ENCODE assay signal across 16 cellular contexts in the genomic region with DNA sequence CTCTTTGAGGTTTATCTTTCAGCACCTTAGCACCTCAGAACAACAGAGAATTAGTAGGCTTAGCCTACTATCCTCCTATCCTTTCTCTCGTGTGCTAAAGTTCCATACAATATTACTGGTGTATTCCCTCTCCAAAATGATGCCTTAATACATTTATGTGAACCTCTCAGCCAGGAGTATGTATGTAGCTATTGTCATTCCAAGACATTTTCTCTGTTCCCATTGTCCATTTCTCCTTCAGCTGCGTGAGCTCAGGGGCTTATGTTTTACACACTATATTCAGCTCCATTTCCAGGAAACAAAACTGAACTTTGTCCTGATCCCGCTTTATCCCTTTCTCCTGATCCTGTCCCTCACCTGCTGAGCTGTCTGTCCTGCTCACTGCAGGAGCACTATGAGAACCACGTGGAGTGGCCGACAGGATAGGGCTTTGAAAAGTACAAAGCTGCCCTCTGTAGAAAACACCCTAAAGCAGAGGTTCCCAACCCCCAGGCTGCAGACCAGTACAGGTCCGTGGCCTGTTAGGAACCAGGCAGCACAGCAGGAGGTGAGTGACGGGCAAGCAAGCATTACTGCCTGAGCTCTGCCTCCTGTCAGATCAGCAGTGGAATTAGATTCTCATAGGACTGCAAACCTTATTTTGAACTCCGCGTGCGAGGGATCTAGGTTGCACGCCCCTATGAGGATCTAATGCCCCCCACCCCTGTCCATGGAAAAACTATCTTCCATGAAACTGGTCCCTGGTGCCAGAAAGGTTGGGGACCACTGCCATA. TPM values are rescaled to one million over a fixed set of nuclear protein-coding genes. Genes with fewer than 3 reads are reported as not detected.
DNase-seq lines count a peak whose midpoint lies in the region; ATAC-seq and TF ChIP-seq lines count a peak whose summit lies in the region.
"Had no signal": no experiment of that assay in that cellular context is flagged by ENCODE, and none has a peak within 500 bp of the region (broad histone marks: within the 10 kb centered on the region; RNA-seq: fewer than 3 reads in every experiment).

No MANE protein-coding gene starts in this region.

- no peaks in the 10 kb centered on the region for H3K27me3 Mint-ChIP-seq in endodermal cell (ENCODE audit: insufficient read depth)
- no peaks in the 10 kb centered on the region for H3K27me3 Mint-ChIP-seq in naive thymus-derived CD8-positive, alpha-beta T cell
- H3K27me3 Mint-ChIP-seq: activated CD4-positive, alpha-beta T cell treated with anti-CD3 and anti-CD28 coated beads, Interleukin-2, amount 10 ng/mL, durations not matched to agents 24 days and 14 days had no signal

- peak overlapping the region; percentile 18 for H3K9ac ChIP-seq in endodermal cell (ENCODE audit: extremely low read depth, low read length, poor library complexity, severe bottlenecking)

- peak overlapping the region; percentile 15 for H3K4me3 Mint-ChIP-seq in endodermal cell
- H3K4me3 Mint-ChIP-seq in naive thymus-derived CD8-positive, alpha-beta T cell: peak overlapping the region in 1 of 10 donors; percentile 59
- H3K4me3 Mint-ChIP-seq: activated CD4-positive, alpha-beta T cell treated with anti-CD3 and anti-CD28 coated beads, Interleukin-2, amount 10 ng/mL, durations not matched to agents 24 days and 14 days; immature natural killer cell had no signal

- H3K36me3 ChIP-seq in endodermal cell (ENCODE audit: control insufficient read depth, insufficient read depth, low read length): no peaks in the 10 kb centered on the region
- H3K36me3 ChIP-seq: neutrophil had no signal

- no peak for ATAC-seq in naive thymus-derived CD8-positive, alpha-beta T cell

- POLR2A ChIA-PET in naive thymus-derived CD8-positive, alpha-beta T cell (lab: Charles Lee): no interaction called here

- TF ChIP-seq CTCF in endodermal cell (conservative IDR thresholded peaks at IDR 0.05): no peak

- H3K9me3 ChIP-seq in endodermal cell (ENCODE audit: control insufficient read depth, low read length): no peaks in the 10 kb centered on the region
- H3K9me3 ChIP-seq: neutrophil had no signal

- DNase-seq in COLO668 (lab: John Stamatoyannopoulos, UW; ENCODE audit: unreplicated experiment): peak; percentile 9
- DNase-seq in LoVo (ENCODE audit: low spot score): peak; percentile 34
- DNase-seq in endodermal cell: peak; percentile 74
- no peak for DNase-seq in naive thymus-derived CD8-positive, alpha-beta T cell
- no peak for DNase-seq in AG20443 (ENCODE audit: low spot score)
- DNase-seq in HPDE6-E6E7 (ENCODE audit: extremely low spot score): no peak
- no peak for DNase-seq in SHP77 treated with DMSO at 0.1 percent for 48 hours (lab: John Stamatoyannopoulos, UW)
- no peak for DNase-seq in activated CD4-positive, alpha-beta T cell treated with anti-CD3 and anti-CD28 coated beads, Interleukin-2, amount 50 U/mL, for 4 hours
- DNase-seq: activated CD4-positive, alpha-beta T cell treated with anti-CD3 and anti-CD28 coated beads, Interleukin-2, amount 10 ng/mL, durations not matched to agents 24 days and 14 days; activated naive CD4-positive, alpha-beta T cell treated with anti-CD3 and anti-CD28 coated beads, Interleukin-2, amount 50 U/mL, for 16 hours; COR-L47; dermis blood vessel endothelial cell; immature natural killer cell; stimulated activated CD4-positive, alpha-beta T cell treated with anti-CD3 and anti-CD28 coated beads, Interleukin-2, amount 100 ng/mL, for 24 hours had no signal

- H3K4me1 Mint-ChIP-seq in endodermal cell: peaks cover 24% of the 10 kb centered on the region
- H3K4me1 Mint-ChIP-seq in naive thymus-derived CD8-positive, alpha-beta T cell: peaks cover 13 to 31% (median 24%) of the 10 kb centered on the region in 4 donors

- peaks cover 7% of the 10 kb centered on the region for H3K36me3 Mint-ChIP-seq in endodermal cell (ENCODE audit: low read depth)
- peaks cover 0 to 29% (median 7%) of the 10 kb centered on the region in 3 donors for H3K36me3 Mint-ChIP-seq in naive thymus-derived CD8-positive, alpha-beta T cell

- peak overlapping the region; percentile 0 for H3K27ac Mint-ChIP-seq in endodermal cell
- H3K27ac Mint-ChIP-seq in naive thymus-derived CD8-positive, alpha-beta T cell: peak overlapping the region in 7 of 10 donors; percentile 5 to 89 (median 64)
- H3K27ac Mint-ChIP-seq: activated CD4-positive, alpha-beta T cell treated with anti-CD3 and anti-CD28 coated beads, Interleukin-2, amount 10 ng/mL, durations not matched to agents 24 days and 14 days had no signal

- H3K27me3 ChIP-seq in endodermal cell (ENCODE audit: control insufficient read depth, insufficient read depth, low read length, poor library complexity, severe bottlenecking): no peaks in the 10 kb centered on the region
- H3K27me3 ChIP-seq: neutrophil had no signal

- 66 to 67% methylated on average over 6 to 11 of the region's 11 CpGs for WGBS in endodermal cell (ENCODE audit: insufficient coverage in 1 of 2, insufficient read length in 1 of 2), 2 experiments

- H3K27ac ChIP-seq in endodermal cell (ENCODE audit: low read depth, low read length): peak overlapping the region; percentile 28
- H3K27ac ChIP-seq: neutrophil, SK-N-MC had no signal

- peaks cover 15% of the 10 kb centered on the region for H3K4me1 ChIP-seq in endodermal cell (ENCODE audit: control insufficient read depth, insufficient read depth, low read length)

- no peaks in the 10 kb centered on the region for H3K9me3 Mint-ChIP-seq in endodermal cell
- H3K9me3 Mint-ChIP-seq in naive thymus-derived CD8-positive, alpha-beta T cell: no peaks in the 10 kb centered on the region
- H3K9me3 Mint-ChIP-seq: activated CD4-positive, alpha-beta T cell treated with anti-CD3 and anti-CD28 coated beads, Interleukin-2, amount 10 ng/mL, durations not matched to agents 24 days and 14 days; immature natural killer cell had no signal

- peak overlapping the region; percentile 65 for H3K4me3 ChIP-seq in endodermal cell (ENCODE audit: low read length)
- H3K4me3 ChIP-seq: SK-N-MC had no signal

RNA-seq across cellular contexts. Expression of a gene that starts 55.7 kb away (rescaled TPM):
- 100 to 1,000 TPM; 109 to 202 TPM for total RNA-seq in endodermal cell
- polyA plus RNA-seq in endodermal cell (2013, experiment 1 of 2): 391 TPM
- polyA plus RNA-seq in endodermal cell (2013, experiment 2 of 2): 343 TPM
- 10 to 100 TPM; 25.9 to 26.2 TPM for total RNA-seq in naive thymus-derived CD8-positive, alpha-beta T cell
- 10 to 100 TPM; 24.7 to 30.9 (median 28.3) TPM for polyA plus RNA-seq in naive thymus-derived CD8-positive, alpha-beta T cell

Comparison
In these comparisons a context has a peak if more than half of its experiments do, and no peak if none do; other contexts are left out.
1. DNase-seq: peak in COLO668 (single experiment), LoVo (single experiment) and endodermal cell (single experiment); none in naive thymus-derived CD8-positive, alpha-beta T cell (0 of 10), AG20443 (single experiment), HPDE6-E6E7 (single experiment), SHP77 treated with DMSO at 0.1 percent for 48 hours (single experiment) and activated CD4-positive, alpha-beta T cell treated with anti-CD3 and anti-CD28 coated beads, Interleukin-2, amount 50 U/mL, for 4 hours (0 of 2).
2. RNA of a gene that starts 55.7 kb away (total RNA-seq): 109 to 202 TPM in endodermal cell; 25.9 to 26.2 TPM in naive thymus-derived CD8-positive, alpha-beta T cell; every median in the first group is over 4 times any median in the second.